In the genomic region with DNA sequence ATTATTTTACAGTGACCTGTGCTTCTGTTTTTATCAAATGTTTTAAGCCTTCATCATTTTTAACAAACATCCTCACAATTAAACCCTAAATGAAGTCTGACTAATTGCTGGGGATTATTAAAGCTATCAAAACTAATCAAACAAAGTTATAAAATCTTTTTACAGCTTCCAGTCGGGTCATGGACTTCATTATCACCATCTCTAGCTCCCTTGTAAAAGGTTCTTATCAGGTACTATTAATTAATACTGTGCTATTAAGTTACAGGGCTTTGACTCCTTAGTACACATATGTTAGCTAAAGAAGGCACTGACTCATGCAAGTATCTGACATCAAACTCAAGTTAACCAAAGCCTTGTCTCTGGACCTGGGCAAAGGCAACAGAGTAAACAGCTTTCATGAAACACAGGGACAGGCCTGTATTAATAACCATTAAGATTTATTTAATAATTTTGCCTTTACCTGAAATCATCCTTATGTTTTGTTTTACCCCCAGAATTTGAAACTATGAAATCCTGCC, we compare ENCODE assay signal across 24 cellular contexts. TPM values are rescaled to one million over a fixed set of nuclear protein-coding genes. Genes with fewer than 3 reads are reported as not detected.
DNase-seq lines count a peak whose midpoint lies in the region; ATAC-seq, FAIRE-seq and TF ChIP-seq lines count a peak whose summit lies in the region.
"Had no signal": no experiment of that assay in that cellular context is flagged by ENCODE, and none has a peak within 500 bp of the region (broad histone marks: within the 10 kb centered on the region; RNA-seq: fewer than 3 reads in every experiment).

No MANE protein-coding gene starts in this region.

- H3K27ac Mint-ChIP-seq in astrocyte (ENCODE audit: unreplicated experiment): no peak overlapping the region
- H3K27ac Mint-ChIP-seq: CD14-positive monocyte; CD4-positive, alpha-beta memory T cell; CD4-positive, CD25-positive, alpha-beta regulatory T cell; CD8-positive, alpha-beta memory T cell had no signal

- no peaks in the 10 kb centered on the region for H3K36me3 Mint-ChIP-seq in astrocyte (ENCODE audit: low read depth, unreplicated experiment)
- H3K36me3 Mint-ChIP-seq: CD14-positive monocyte; CD4-positive, alpha-beta memory T cell; CD4-positive, CD25-positive, alpha-beta regulatory T cell; CD8-positive, alpha-beta memory T cell had no signal

- DNase-seq in astrocyte (ENCODE audit: low read depth) (no peak), bronchial epithelial cell (ENCODE audit: low read depth) (peak; percentile 13), small intestine (peak; percentile 93), NCI-H146 (lab: John Stamatoyannopoulos, UW) (no peak)
- no peak for DNase-seq in activated effector memory CD4-positive, alpha-beta T cell treated with anti-CD3 and anti-CD28 coated beads, Interleukin-2, amount 50 U/mL, for 16 hours
- DNase-seq: 8988T; ACHN; BE2C; C1 segment of cervical spinal cord; CD4-positive, alpha-beta memory T cell; CD4-positive, CD25-positive, alpha-beta regulatory T cell; CD8-positive, alpha-beta memory T cell; COR-L47; DMS79 treated with DMSO at 0.1 percent for 48 hours; GF-D8 had no signal

- no peak overlapping the region for H2AFZ ChIP-seq in astrocyte (ENCODE audit: low read depth, low read length)

- no peak overlapping the region for H3K4me3 Mint-ChIP-seq in astrocyte (ENCODE audit: unreplicated experiment)
- H3K4me3 Mint-ChIP-seq: CD14-positive monocyte; CD4-positive, alpha-beta memory T cell; CD4-positive, CD25-positive, alpha-beta regulatory T cell; CD8-positive, alpha-beta memory T cell had no signal

- no peak overlapping the region for H3K4me2 ChIP-seq in astrocyte (ENCODE audit: low read length)
- H3K4me2 ChIP-seq: BLaER1 had no signal

- TF ChIP-seq CTCF in astrocyte (IDR thresholded peaks at IDR 0.05; ENCODE audit: insufficient read depth, low read depth, low read length) (no peak), bronchial epithelial cell (IDR thresholded peaks at IDR 0.05; ENCODE audit: insufficient read depth, low read length, severe bottlenecking) (no peak)

- peaks cover 8% of the 10 kb centered on the region for H3K9me3 Mint-ChIP-seq in astrocyte (ENCODE audit: unreplicated experiment)
- H3K9me3 Mint-ChIP-seq: CD4-positive, alpha-beta memory T cell; CD4-positive, CD25-positive, alpha-beta regulatory T cell; CD8-positive, alpha-beta memory T cell had no signal

- no peaks in the 10 kb centered on the region for H3K4me1 ChIP-seq in astrocyte (ENCODE audit: insufficient read depth, low read length)
- H3K4me1 ChIP-seq in small intestine (ENCODE audit: control insufficient read depth in 2 of 2, insufficient read depth in 1 of 2, low read depth in 1 of 2, low read length in 1 of 2): peaks cover 0 to 3% of the 10 kb centered on the region in 2 donors
- H3K4me1 ChIP-seq: BE2C, BLaER1 had no signal

- H3K27me3 Mint-ChIP-seq in astrocyte (ENCODE audit: low read depth, unreplicated experiment): no peaks in the 10 kb centered on the region
- H3K27me3 Mint-ChIP-seq: CD4-positive, CD25-positive, alpha-beta regulatory T cell had no signal

- no peaks in the 10 kb centered on the region for H3K4me1 Mint-ChIP-seq in astrocyte (ENCODE audit: low read depth, unreplicated experiment)
- H3K4me1 Mint-ChIP-seq: CD14-positive monocyte had no signal

- FAIRE-seq in astrocyte (lab: Jason Lieb, UNC) (peak; percentile 62), bronchial epithelial cell (lab: Jason Lieb, UNC) (no peak), small intestine (lab: Jason Lieb, UNC) (peak; percentile 87)
- FAIRE-seq: A204.1, G401.6, GM12891, GM19239 had no signal

- H4K20me1 ChIP-seq in astrocyte (ENCODE audit: insufficient read depth, low read length): no peaks in the 10 kb centered on the region
- H4K20me1 ChIP-seq: BLaER1 had no signal

- H3K36me3 ChIP-seq in astrocyte (ENCODE audit: insufficient read depth, low read length) (no peaks in the 10 kb centered on the region), bronchial epithelial cell (ENCODE audit: control insufficient read depth, insufficient read depth, low read length) (no peaks in the 10 kb centered on the region), small intestine (ENCODE audit: control insufficient read depth in 2 of 2, insufficient read depth in 2 of 2, low read length in 2 of 2) (no peaks in the 10 kb centered on the region)
- H3K36me3 ChIP-seq: BE2C, BLaER1 had no signal

- H3K79me2 ChIP-seq in astrocyte (ENCODE audit: insufficient read depth, low read length): no peaks in the 10 kb centered on the region

- no peaks in the 10 kb centered on the region for H3K9me3 ChIP-seq in astrocyte (ENCODE audit: insufficient read depth, low read depth, low read length)
- no peaks in the 10 kb centered on the region for H3K9me3 ChIP-seq in small intestine (ENCODE audit: control insufficient read depth, low read depth)
- H3K9me3 ChIP-seq: BE2C had no signal

- H3K4me3 ChIP-seq in astrocyte (ENCODE audit: insufficient read depth, low read depth, low read length) (no peak overlapping the region), bronchial epithelial cell (ENCODE audit: low read depth, low read length) (no peak overlapping the region), small intestine (ENCODE audit: low read depth in 1 of 2, low read length in 2 of 2) (no peak overlapping the region)
- H3K4me3 ChIP-seq: BLaER1 had no signal

- WGBS in small intestine, 3 donors: 2 to 32% (median 3%) methylated on average over 1 of the region's 1 CpG

- no peak overlapping the region for H3K9ac ChIP-seq in astrocyte (ENCODE audit: low read length)
- H3K9ac ChIP-seq: BLaER1 had no signal

- H3K27me3 ChIP-seq in astrocyte (ENCODE audit: insufficient read depth, low read length): no peaks in the 10 kb centered on the region
- no peaks in the 10 kb centered on the region for H3K27me3 ChIP-seq in bronchial epithelial cell (ENCODE audit: control insufficient read depth, insufficient read depth, low read length)
- H3K27me3 ChIP-seq in small intestine (ENCODE audit: control insufficient read depth in 2 of 2, insufficient read depth in 2 of 2, low read length in 2 of 2): no peaks in the 10 kb centered on the region
- H3K27me3 ChIP-seq: BE2C, BLaER1 had no signal

- H3K27ac ChIP-seq in astrocyte (ENCODE audit: low read depth, low read length): no peak overlapping the region
- H3K27ac ChIP-seq in small intestine (ENCODE audit: low read depth in 1 of 2, low read length in 1 of 2): no peak overlapping the region
- H3K27ac ChIP-seq: BLaER1 had no signal

- no peak for ATAC-seq in GM21515 (IDR thresholded peaks at IDR 0.05; ENCODE audit: unreplicated experiment)

RNA-seq across cellular contexts. Expression of a gene that starts 7.9 kb away (rescaled TPM):
- total RNA-seq in astrocyte (not detected in 2 replicates), bronchial epithelial cell (not detected in 2 replicates)
- polyA plus RNA-seq in small intestine: 10 to 100 TPM; 29.3 to 91.2 (median 50.8) TPM
- total RNA-seq: A673; CD4-positive, alpha-beta memory T cell; CD4-positive, CD25-positive, alpha-beta regulatory T cell; CD8-positive, alpha-beta memory T cell had no signal
- polyA plus RNA-seq: AG04450; CD14-positive monocyte; CD4-positive, alpha-beta memory T cell; CD4-positive, CD25-positive, alpha-beta regulatory T cell; CD8-positive, alpha-beta memory T cell had no signal

Comparison
In these comparisons a context has a peak if more than half of its experiments do, and no peak if none do; other contexts are left out.
1. DNase-seq: peak in bronchial epithelial cell (single experiment) and small intestine (single experiment); none in astrocyte (single experiment), NCI-H146 (single experiment) and activated effector memory CD4-positive, alpha-beta T cell treated with anti-CD3 and anti-CD28 coated beads, Interleukin-2, amount 50 U/mL, for 16 hours (single experiment).